ENCODE assay signal across 19 cellular contexts in the genomic region with DNA sequence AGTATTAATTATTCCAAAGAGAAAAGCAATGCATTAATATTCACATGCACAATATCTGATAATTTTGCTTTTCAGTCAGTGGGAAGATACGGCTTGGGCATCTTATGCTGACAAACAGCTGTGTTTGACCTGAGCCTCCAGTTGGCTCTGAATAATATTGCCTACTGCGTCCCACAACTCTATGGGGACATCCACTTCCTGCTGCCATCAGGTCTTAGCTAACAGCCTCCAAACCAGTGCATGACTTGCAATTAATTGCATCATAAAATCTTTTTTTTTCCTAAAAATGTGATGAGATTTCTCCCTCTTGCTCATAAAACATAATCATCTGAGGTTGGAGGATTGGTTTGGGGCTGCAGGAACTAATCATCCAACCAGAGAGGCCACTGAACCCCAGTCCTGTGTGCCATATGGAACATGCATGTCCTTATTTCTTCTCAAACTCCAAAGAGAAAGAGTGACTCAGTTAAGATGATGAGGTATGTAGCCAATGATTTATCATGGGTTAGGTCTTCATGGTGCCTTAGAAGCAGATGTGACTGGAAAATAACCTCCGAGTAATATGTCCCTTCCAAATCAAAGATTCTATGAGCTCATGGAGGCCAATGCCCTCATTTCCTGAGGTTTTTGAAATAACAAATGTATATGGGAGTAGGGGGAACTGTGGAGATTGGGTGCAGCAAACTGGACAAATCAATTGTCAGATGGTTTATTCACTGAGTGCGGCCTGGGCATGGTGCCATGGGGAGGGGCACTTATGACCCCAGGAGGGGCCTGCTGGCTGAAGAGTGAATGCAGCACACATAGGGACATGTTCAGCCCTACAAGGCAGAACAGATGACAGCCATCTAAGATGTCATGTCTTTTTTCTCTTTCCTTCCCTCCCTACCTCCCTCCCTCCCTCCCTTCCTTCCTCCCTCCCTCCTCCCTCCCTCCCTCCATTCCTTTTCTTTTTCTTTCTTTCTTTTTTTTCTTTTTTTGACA. TPM values are rescaled to one million over a fixed set of nuclear protein-coding genes. Genes with fewer than 3 reads are reported as not detected.
"Had no signal": no experiment of that assay in that cellular context is flagged by ENCODE, and none has a peak within 500 bp of the region (broad histone marks: within the 10 kb centered on the region; RNA-seq: fewer than 3 reads in every experiment).

No MANE protein-coding gene starts in this region.

- H3K4me2 ChIP-seq: hepatocyte had no signal

- H3K27ac ChIP-seq: cardiac muscle cell, esophagus squamous epithelium, foreskin keratinocyte, hepatocyte, lower lobe of right lung, WERI-Rb-1 had no signal

- H3K4me3 ChIP-seq: cardiac muscle cell, esophagus squamous epithelium, hepatocyte, lower lobe of right lung had no signal

- ATAC-seq: effector memory CD8-positive, alpha-beta T cell; foreskin keratinocyte; lower lobe of right lung had no signal

- H3K4me1 ChIP-seq: foreskin keratinocyte, lower lobe of right lung had no signal

- DNase-seq: activated CD4-positive, alpha-beta T cell treated with anti-CD3 and anti-CD28 coated beads for 1 hour; activated CD4-positive, alpha-beta T cell treated with anti-CD3 and anti-CD28 coated beads, Interleukin-2, amount 50 U/mL, for 4 hours; activated gamma-delta T cell treated with Interleukin-2 at 50 U/mL for 16 hours; amniotic stem cell; dermis blood vessel endothelial cell; effector memory CD8-positive, alpha-beta T cell; esophagus squamous epithelium; foreskin keratinocyte; left cardiac atrium; lower lobe of right lung; stimulated activated CD4-positive, alpha-beta T cell treated with anti-CD3 and anti-CD28 coated beads, Interleukin-12 subunit alpha, Interleukin-12 subunit beta, amount 100 ng/mL, for 4 hours; stimulated activated CD4-positive, alpha-beta T cell treated with anti-CD3 and anti-CD28 coated beads, Interleukin-1b, Interleukin-23, amount 100 ng/mL, for 48 hours; stimulated activated CD8-positive, alpha-beta memory T cell treated with anti-CD3 and anti-CD28 coated beads, Interleukin-4, amount 100 ng/mL, for 48 hours; stimulated activated naive CD4-positive, alpha-beta T cell; T-helper 2 cell; WERI-Rb-1 had no signal

RNA-seq across cellular contexts. Expression of a gene that starts 39.4 kb away (rescaled TPM):
- total RNA-seq: cardiac muscle cell; dermis blood vessel endothelial cell; foreskin keratinocyte; natural killer cell treated with Interleukin-12 subunit alpha and Interleukin-12 subunit beta and Interleukin-15 and Interleukin-18, amount 100 ng/mL, for 72 hours had no signal
- polyA plus RNA-seq: cardiac muscle cell had no signal
